ENCODE assay signal across 1 cellular context in genomic region chr4:105191621-105192210, GRCh38.
TF ChIP-seq lines count a peak whose summit lies in the region.

No MANE protein-coding gene starts in this region.

TF ChIP-seq in GM23338, 12 proteins besides CTCF, POLR2A, EP300 and RAD21 (continued from another document):
- TF ChIP-seq REST (IDR thresholded peaks at IDR 0.05; ENCODE audit: unreplicated experiment) (no peak), JUNB (IDR thresholded peaks at IDR 0.05; ENCODE audit: unreplicated experiment) (no peak)
TF ChIP-seq in GM23338: peak in this region for 0.
